27 cellular contexts compared by ENCODE assay signal in the genomic region with DNA sequence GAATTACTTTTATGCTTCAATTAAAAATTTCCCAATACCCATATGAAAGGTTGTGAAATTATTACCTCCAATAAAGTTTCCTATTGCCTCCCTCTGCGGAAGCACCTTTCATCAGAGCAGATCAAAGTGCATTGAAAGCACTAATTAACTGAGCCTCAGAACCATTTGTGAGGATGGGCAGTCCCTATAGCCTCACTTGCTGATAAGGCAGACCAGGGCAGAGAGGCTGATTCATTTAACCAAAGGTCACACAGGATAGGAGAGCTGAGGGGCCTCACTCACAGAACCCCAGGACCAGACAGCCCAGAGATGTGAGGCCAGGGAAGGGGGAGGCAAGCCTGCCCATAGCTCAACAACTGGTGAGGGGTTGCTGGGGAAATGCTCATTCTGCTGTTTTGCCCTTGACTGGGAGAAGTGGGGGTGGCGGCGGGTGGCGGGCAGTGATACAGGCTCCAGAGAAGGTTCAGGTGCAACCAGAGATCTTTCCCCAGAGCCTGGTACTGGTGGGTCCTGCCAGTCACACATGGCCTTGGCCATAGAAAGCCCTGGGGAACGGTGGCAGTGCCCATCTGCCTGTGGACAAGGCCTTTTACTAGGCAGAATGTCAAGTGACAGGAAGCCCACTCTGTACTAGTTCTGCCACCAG. TPM values are rescaled to one million over a fixed set of nuclear protein-coding genes. Genes with fewer than 3 reads are reported as not detected.
DNase-seq lines count a peak whose midpoint lies in the region; ATAC-seq and TF ChIP-seq lines count a peak whose summit lies in the region.
"Had no signal": no experiment of that assay in that cellular context is flagged by ENCODE, and none has a peak within 500 bp of the region (broad histone marks: within the 10 kb centered on the region; RNA-seq: fewer than 3 reads in every experiment).

No MANE protein-coding gene starts in this region.

- peaks cover 0 to 88% of the 10 kb centered on the region in 2 donors for H3K36me3 ChIP-seq in adrenal gland (replicated peaks in 1 of 2)

- H3K27me3 ChIP-seq in adrenal gland: no peaks in the 10 kb centered on the region
- H3K27me3 ChIP-seq: left lung, tibial nerve had no signal

- CTCF ChIA-PET in activated naive CD4-positive, alpha-beta T cell treated with anti-CD3 and anti-CD28 coated beads, Interleukin-2, amount 10 ng/mL, durations not matched to agents 7 days and 5 days (lab: Charles Lee): no interaction called here

- intact Hi-C loops in adrenal gland (cut with DNase I): no loop called here

- H3K4me1 Mint-ChIP-seq in activated naive CD4-positive, alpha-beta T cell treated with anti-CD3 and anti-CD28 coated beads, Interleukin-2, amount 10 ng/mL, durations not matched to agents 7 days and 5 days: no peaks in the 10 kb centered on the region
- H3K4me1 Mint-ChIP-seq in chondrocyte (ENCODE audit: low read depth): peaks cover 18% of the 10 kb centered on the region
- H3K4me1 Mint-ChIP-seq in stimulated activated naive B cell treated with anti-CD40 and anti-IgM and Interleukin-4, amounts not matched to agents 10 μg/mL and 1 μg/mL and 100 μg/mL, for 72 hours: peaks cover 20 to 23% of the 10 kb centered on the region in 2 donors
- H3K4me1 Mint-ChIP-seq: activated CD4-positive, alpha-beta T cell treated with anti-CD3 and anti-CD28 coated beads for 36 hours; H9 had no signal

- H3K4me1 ChIP-seq in adrenal gland (replicated peaks in 1 of 2): no peaks in the 10 kb centered on the region
- H3K4me1 ChIP-seq: left lung, prostate gland had no signal

- H3K4me3 Mint-ChIP-seq in activated naive CD4-positive, alpha-beta T cell treated with anti-CD3 and anti-CD28 coated beads, Interleukin-2, amount 10 ng/mL, durations not matched to agents 7 days and 5 days: no peak overlapping the region
- no peak overlapping the region for H3K4me3 Mint-ChIP-seq in chondrocyte (ENCODE audit: unreplicated experiment)
- no peak overlapping the region for H3K4me3 Mint-ChIP-seq in stimulated activated naive B cell treated with anti-CD40 and anti-IgM and Interleukin-4, amounts not matched to agents 10 μg/mL and 1 μg/mL and 100 μg/mL, for 72 hours
- H3K4me3 Mint-ChIP-seq: activated CD4-positive, alpha-beta T cell treated with anti-CD3 and anti-CD28 coated beads for 36 hours; H9; naive thymus-derived CD4-positive, alpha-beta T cell had no signal

- no peaks in the 10 kb centered on the region for H3K9me3 ChIP-seq in adrenal gland (replicated peaks in 1 of 3)
- H3K9me3 ChIP-seq: left lung, prostate gland, tibial nerve had no signal

- TF ChIP-seq CTCF in chondrocyte (IDR thresholded peaks at IDR 0.05) (no peak), adrenal gland (IDR thresholded peaks at IDR 0.05) (no peak)

- peak overlapping the region; percentile 54 for H3K27ac Mint-ChIP-seq in activated naive CD4-positive, alpha-beta T cell treated with anti-CD3 and anti-CD28 coated beads, Interleukin-2, amount 10 ng/mL, durations not matched to agents 7 days and 5 days
- H3K27ac Mint-ChIP-seq in chondrocyte (ENCODE audit: unreplicated experiment): peak overlapping the region; percentile 65
- H3K27ac Mint-ChIP-seq in stimulated activated naive B cell treated with anti-CD40 and anti-IgM and Interleukin-4, amounts not matched to agents 10 μg/mL and 1 μg/mL and 100 μg/mL, for 72 hours: peak overlapping the region; percentile 82
- H3K27ac Mint-ChIP-seq: activated CD4-positive, alpha-beta T cell treated with anti-CD3 and anti-CD28 coated beads for 36 hours had no signal

- WGBS in adrenal gland, 4 donors: 84 to 91% (median 88%) methylated on average over 5 of the region's 5 CpGs

- no peak for TF ChIP-seq POLR2A in adrenal gland (IDR thresholded peaks at IDR 0.05)

- no peak for DNase-seq in activated naive CD4-positive, alpha-beta T cell treated with anti-CD3 and anti-CD28 coated beads, Interleukin-2, amount 10 ng/mL, durations not matched to agents 7 days and 5 days
- DNase-seq in activated naive CD4-positive, alpha-beta T cell treated with Interleukin-2 at 50 U/mL for 16 hours: no peak
- DNase-seq in HuH-7 (ENCODE audit: low spot score) (peak; percentile 45), chondrocyte (ENCODE audit: low spot score) (no peak), adrenal gland (no peak), NCI-H82 treated with DMSO at 0.1 percent for 48 hours (lab: John Stamatoyannopoulos, UW; ENCODE audit: unreplicated experiment) (no peak), SIG-M5 treated with dmso at 0.1 percent for 504 hours (lab: John Stamatoyannopoulos, UW; ENCODE audit: unreplicated experiment) (no peak)
- DNase-seq in stimulated activated naive B cell treated with anti-CD40 and anti-IgM and Interleukin-4, amounts not matched to agents 10 μg/mL and 1 μg/mL and 100 μg/mL, for 72 hours: no peak
- DNase-seq: ACHN; activated CD4-positive, alpha-beta T cell treated with anti-CD3 and anti-CD28 coated beads for 36 hours; cerebellar nuclear complex; DMS53; GF-D8; H9; left lung; mesendoderm; naive thymus-derived CD4-positive, alpha-beta T cell; NCI-H1048; NCI-H187 treated with DMSO at 0.1 percent for 48 hours; NCI-H2171 treated with DMSO at 0.1 percent for 48 hours; NCI-H524 treated with DMSO at 0.1 percent for 48 hours; NK-92 treated with Interleukin-12 subunit alpha and Interleukin-12 subunit beta, amount 100 ng/mL, for 24 hours; PC-3; SHP77; stimulated activated CD4-positive, alpha-beta T cell treated with anti-CD3 and anti-CD28 coated beads, Interleukin-15, amount 100 ng/mL, for 24 hours had no signal

- H3K27me3 Mint-ChIP-seq in activated naive CD4-positive, alpha-beta T cell treated with anti-CD3 and anti-CD28 coated beads, Interleukin-2, amount 10 ng/mL, durations not matched to agents 7 days and 5 days: no peaks in the 10 kb centered on the region
- no peaks in the 10 kb centered on the region for H3K27me3 Mint-ChIP-seq in chondrocyte (ENCODE audit: low read depth)
- H3K27me3 Mint-ChIP-seq in stimulated activated naive B cell treated with anti-CD40 and anti-IgM and Interleukin-4, amounts not matched to agents 10 μg/mL and 1 μg/mL and 100 μg/mL, for 72 hours: no peaks in the 10 kb centered on the region
- H3K27me3 Mint-ChIP-seq: activated CD4-positive, alpha-beta T cell treated with anti-CD3 and anti-CD28 coated beads for 36 hours; naive thymus-derived CD4-positive, alpha-beta T cell had no signal

- no peak overlapping the region for H3K27ac ChIP-seq in adrenal gland
- H3K27ac ChIP-seq: left lung, prostate gland, tibial nerve had no signal

- no peak for ATAC-seq in stimulated activated naive B cell treated with anti-CD40 and anti-IgM and Interleukin-4, amounts not matched to agents 10 μg/mL and 1 μg/mL and 100 μg/mL, for 72 hours (replicated peaks)
- ATAC-seq: activated CD4-positive, alpha-beta T cell treated with anti-CD3 and anti-CD28 coated beads for 36 hours; left lung; naive thymus-derived CD4-positive, alpha-beta T cell; PC-3 had no signal

- H3K9me3 Mint-ChIP-seq in activated naive CD4-positive, alpha-beta T cell treated with anti-CD3 and anti-CD28 coated beads, Interleukin-2, amount 10 ng/mL, durations not matched to agents 7 days and 5 days: no peaks in the 10 kb centered on the region
- no peaks in the 10 kb centered on the region for H3K9me3 Mint-ChIP-seq in chondrocyte (ENCODE audit: low read depth)
- H3K9me3 Mint-ChIP-seq in stimulated activated naive B cell treated with anti-CD40 and anti-IgM and Interleukin-4, amounts not matched to agents 10 μg/mL and 1 μg/mL and 100 μg/mL, for 72 hours: no peaks in the 10 kb centered on the region
- H3K9me3 Mint-ChIP-seq: H9 had no signal

- H3K36me3 Mint-ChIP-seq in activated naive CD4-positive, alpha-beta T cell treated with anti-CD3 and anti-CD28 coated beads, Interleukin-2, amount 10 ng/mL, durations not matched to agents 7 days and 5 days: peaks cover 72% of the 10 kb centered on the region
- peaks cover 40% of the 10 kb centered on the region for H3K36me3 Mint-ChIP-seq in chondrocyte (ENCODE audit: low read depth)
- peaks cover 48 to 75% of the 10 kb centered on the region in 2 donors for H3K36me3 Mint-ChIP-seq in stimulated activated naive B cell treated with anti-CD40 and anti-IgM and Interleukin-4, amounts not matched to agents 10 μg/mL and 1 μg/mL and 100 μg/mL, for 72 hours

- no peak overlapping the region for H3K4me3 ChIP-seq in adrenal gland
- H3K4me3 ChIP-seq: left lung, prostate gland, tibial nerve had no signal

RNA-seq across cellular contexts. Expression of a gene that starts 57.9 kb away (rescaled TPM):
- total RNA-seq in chondrocyte (100 to 142 TPM (median 102 TPM) in 3 replicates), adrenal gland (100 to 1,000 TPM in 7 of 8 donors, 10 to 100 TPM in 1; 92.4 to 241 (median 144) TPM)
- 100 to 1,000 TPM in 2 of 3 donors, 10 to 100 TPM in 1; 77.2 to 177 (median 101) TPM for polyA plus RNA-seq in adrenal gland
